Comparison of ENCODE assay signal across 27 cellular contexts in the genomic region with DNA sequence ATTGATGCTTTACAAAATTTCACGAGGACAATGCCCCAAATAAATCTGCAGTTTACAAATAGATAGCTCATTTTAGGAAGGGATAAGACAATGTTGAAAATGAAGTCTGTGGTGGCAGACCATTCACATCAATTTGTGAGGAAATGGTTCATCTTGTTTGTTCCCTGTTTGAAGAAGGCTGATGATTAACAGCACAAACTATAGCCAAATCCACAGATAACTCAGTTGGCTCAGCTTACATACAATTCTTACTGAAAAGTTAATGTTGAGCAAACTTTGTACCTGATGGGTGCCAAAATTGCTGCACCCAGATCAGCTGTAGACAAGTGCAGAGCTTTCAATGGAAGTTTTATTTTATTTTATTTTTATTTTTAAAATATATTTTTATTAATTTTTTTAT.
"Had no signal": no experiment of that assay in that cellular context is flagged by ENCODE, and none has a peak within 500 bp of the region (broad histone marks: within the 10 kb centered on the region; RNA-seq: fewer than 3 reads in every experiment).

No MANE protein-coding gene starts in this region.

- H3K36me3 ChIP-seq: neutrophil, pancreas, prostate gland, spleen, stomach, thoracic aorta, thyroid gland, tibial nerve, upper lobe of left lung, uterus had no signal

- H3K27me3 ChIP-seq: neutrophil, spleen, stomach, thyroid gland, tibial nerve, upper lobe of left lung, uterus had no signal

- H3K4me2 ChIP-seq: smooth muscle cell had no signal

- H3K4me3 ChIP-seq: pancreas, prostate gland, skin epidermis, smooth muscle cell, spleen, stomach, thoracic aorta, thyroid gland, tibial nerve, upper lobe of left lung, uterus had no signal

- DNase-seq: naive B cell; naive thymus-derived CD8-positive, alpha-beta T cell; nephron progenitor cell; nucleus accumbens; pancreas; right cardiac atrium; spleen; stimulated activated CD4-positive, alpha-beta T cell treated with anti-CD3 and anti-CD28 coated beads, Interleukin-12 subunit alpha, Interleukin-12 subunit beta, amount 100 ng/mL, for 4 hours; stimulated activated CD4-positive, alpha-beta T cell treated with anti-CD3 and anti-CD28 coated beads, Interleukin-1b, Interleukin-23, amount 100 ng/mL, for 48 hours; stimulated activated CD4-positive, alpha-beta T cell treated with anti-CD3 and anti-CD28 coated beads, Interleukin-4, amount 100 ng/mL, for 1 hour; stimulated activated CD4-positive, alpha-beta T cell treated with anti-CD3 and anti-CD28 coated beads, Interleukin-4, amount 100 ng/mL, for 4 hours; stimulated activated CD8-positive, alpha-beta memory T cell treated with anti-CD3 and anti-CD28 coated beads, Interleukin-4, amount 100 ng/mL, for 48 hours; stimulated activated naive CD4-positive, alpha-beta T cell; stomach; thyroid gland; trophoblast cell; upper lobe of left lung; uterus had no signal

- H3K9me3 ChIP-seq: neutrophil, pancreas, prostate gland, thoracic aorta, thyroid gland, tibial nerve, upper lobe of left lung, uterus had no signal

- H3K4me1 ChIP-seq: pancreas, prostate gland, spleen, stomach, thyroid gland, tibial nerve, upper lobe of left lung, uterus had no signal

- FAIRE-seq: pancreas had no signal

- H3K27ac ChIP-seq: neutrophil, pancreas, prostate gland, skin epidermis, spleen, stomach, thoracic aorta, thyroid gland, tibial nerve, upper lobe of left lung, uterus had no signal

- ATAC-seq: naive thymus-derived CD8-positive, alpha-beta T cell; natural killer cell treated with Interleukin-12 subunit alpha and Interleukin-12 subunit beta and Interleukin-15 and Interleukin-18, amount 100 ng/mL, for 72 hours; sciatic nerve; stimulated activated memory B cell treated with anti-CD40 and anti-IgM and Interleukin-4, amounts not matched to agents 10 μg/mL and 1 μg/mL and 100 μg/mL, for 72 hours had no signal
